9 cellular contexts compared by ENCODE assay signal in genomic region chr2:20578895-20579825, GRCh38.
DNase-seq lines count a peak whose midpoint lies in the region; ATAC-seq and TF ChIP-seq lines count a peak whose summit lies in the region.
"Had no signal": no experiment of that assay in that cellular context is flagged by ENCODE, and none has a peak within 500 bp of the region (broad histone marks: within the 10 kb centered on the region; RNA-seq: fewer than 3 reads in every experiment).

No MANE protein-coding gene starts in this region.

- H3K36me3 ChIP-seq in Peyer's patch = no peaks in the 10 kb centered on the region

- ATAC-seq in activated CD8-positive, alpha-beta T cell treated with anti-CD3 and anti-CD28 coated beads for 36 hours = no peak
- ATAC-seq in activated CD8-positive, alpha-beta T cell treated with anti-CD3 and anti-CD28 coated beads, Interleukin-2, amount 10 ng/mL, durations not matched to agents 7 days and 5 days = no peak
- ATAC-seq in HG02973 (IDR thresholded peaks at IDR 0.05; ENCODE audit: unreplicated experiment) = peak; percentile 62

- DNase-seq in activated CD8-positive, alpha-beta T cell treated with anti-CD3 and anti-CD28 coated beads for 36 hours = no peak
- no peak for DNase-seq in activated CD8-positive, alpha-beta T cell treated with anti-CD3 and anti-CD28 coated beads, Interleukin-2, amount 10 ng/mL, durations not matched to agents 7 days and 5 days
- DNase-seq in Peyer's patch (peak in 2 of 3 donors; percentile 56 to 80), epithelial cell of proximal tubule (ENCODE audit: low read depth) (peak; percentile 89), mucosa of gallbladder (ENCODE audit: low spot score) (peak; percentile 79), NOMO-1 treated with DMSO at 0.1 percent for 48 hours (lab: John Stamatoyannopoulos, UW; ENCODE audit: unreplicated experiment) (no peak)
- no peak for DNase-seq in activated CD4-positive, alpha-beta T cell treated with anti-CD3 and anti-CD28 coated beads, Interleukin-2, amount 10 ng/mL, durations not matched to agents 24 days and 14 days
- DNase-seq: CD4-positive, CD25-positive, alpha-beta regulatory T cell had no signal

- TF ChIP-seq POLR2A in Peyer's patch (IDR thresholded peaks at IDR 0.05) = no peak

- peaks cover 8% of the 10 kb centered on the region for H3K36me3 Mint-ChIP-seq in activated CD8-positive, alpha-beta T cell treated with anti-CD3 and anti-CD28 coated beads for 36 hours (ENCODE audit: low read depth)
- peaks cover 15% of the 10 kb centered on the region for H3K36me3 Mint-ChIP-seq in activated CD8-positive, alpha-beta T cell treated with anti-CD3 and anti-CD28 coated beads, Interleukin-2, amount 10 ng/mL, durations not matched to agents 7 days and 5 days (ENCODE audit: low read depth)
- no peaks in the 10 kb centered on the region for H3K36me3 Mint-ChIP-seq in activated CD4-positive, alpha-beta T cell treated with anti-CD3 and anti-CD28 coated beads, Interleukin-2, amount 10 ng/mL, durations not matched to agents 24 days and 14 days (ENCODE audit: low read depth)

- H3K27me3 ChIP-seq in Peyer's patch = no peaks in the 10 kb centered on the region

- TF ChIP-seq CTCF in activated CD8-positive, alpha-beta T cell treated with anti-CD3 and anti-CD28 coated beads for 36 hours (IDR thresholded peaks at IDR 0.05) = no peak
- no peak for TF ChIP-seq CTCF in Peyer's patch (IDR thresholded peaks at IDR 0.05)
- TF ChIP-seq CTCF in epithelial cell of proximal tubule (conservative IDR thresholded peaks at IDR 0.05; ENCODE audit: low read depth, low read length) = no peak

- peak overlapping the region; percentile 41 to 75 (median 66) for H3K27ac ChIP-seq in Peyer's patch

- H3K27me3 Mint-ChIP-seq in activated CD8-positive, alpha-beta T cell treated with anti-CD3 and anti-CD28 coated beads for 36 hours = no peaks in the 10 kb centered on the region
- no peaks in the 10 kb centered on the region for H3K27me3 Mint-ChIP-seq in activated CD8-positive, alpha-beta T cell treated with anti-CD3 and anti-CD28 coated beads, Interleukin-2, amount 10 ng/mL, durations not matched to agents 7 days and 5 days (ENCODE audit: low read depth)
- H3K27me3 Mint-ChIP-seq in activated CD4-positive, alpha-beta T cell treated with anti-CD3 and anti-CD28 coated beads, Interleukin-2, amount 10 ng/mL, durations not matched to agents 24 days and 14 days = no peaks in the 10 kb centered on the region
- H3K27me3 Mint-ChIP-seq: CD4-positive, CD25-positive, alpha-beta regulatory T cell had no signal

- peaks cover 26% of the 10 kb centered on the region for H3K4me1 Mint-ChIP-seq in activated CD8-positive, alpha-beta T cell treated with anti-CD3 and anti-CD28 coated beads for 36 hours (ENCODE audit: low read depth)
- peaks cover 32% of the 10 kb centered on the region for H3K4me1 Mint-ChIP-seq in activated CD8-positive, alpha-beta T cell treated with anti-CD3 and anti-CD28 coated beads, Interleukin-2, amount 10 ng/mL, durations not matched to agents 7 days and 5 days (ENCODE audit: low read depth)
- H3K4me1 Mint-ChIP-seq in activated CD4-positive, alpha-beta T cell treated with anti-CD3 and anti-CD28 coated beads, Interleukin-2, amount 10 ng/mL, durations not matched to agents 24 days and 14 days = peaks cover 25% of the 10 kb centered on the region

- H3K4me3 ChIP-seq in Peyer's patch = no peak overlapping the region
- no peak overlapping the region for H3K4me3 ChIP-seq in epithelial cell of proximal tubule (ENCODE audit: low read depth, low read length)

- intact Hi-C loops in activated CD8-positive, alpha-beta T cell treated with anti-CD3 and anti-CD28 coated beads for 36 hours (cut with micrococcal nuclease) = no loop called here
- intact Hi-C loops in activated CD4-positive, alpha-beta T cell treated with anti-CD3 and anti-CD28 coated beads, Interleukin-2, amount 10 ng/mL, durations not matched to agents 24 days and 14 days (cut with micrococcal nuclease) = loop anchor here (5.0 kb wide), 1 partner anchor 122 kb away; no protein-coding TSS in a partner anchor

- POLR2A ChIA-PET in activated CD8-positive, alpha-beta T cell treated with anti-CD3 and anti-CD28 coated beads for 36 hours (lab: Charles Lee) = interaction anchor here (1.4 kb wide), 1 partner anchor 132 kb away, joined by 4 read pairs; the partner anchor contains the start of gene RHOB
- POLR2A ChIA-PET in activated CD8-positive, alpha-beta T cell treated with anti-CD3 and anti-CD28 coated beads, Interleukin-2, amount 10 ng/mL, durations not matched to agents 7 days and 5 days (lab: Charles Lee) = interaction anchor here (0.8 kb wide), 1 partner anchor 20 kb away, joined by 3 read pairs; no protein-coding TSS in a partner anchor

- H3K9me3 Mint-ChIP-seq in activated CD8-positive, alpha-beta T cell treated with anti-CD3 and anti-CD28 coated beads for 36 hours = no peaks in the 10 kb centered on the region
- peaks cover 3% of the 10 kb centered on the region for H3K9me3 Mint-ChIP-seq in activated CD8-positive, alpha-beta T cell treated with anti-CD3 and anti-CD28 coated beads, Interleukin-2, amount 10 ng/mL, durations not matched to agents 7 days and 5 days (ENCODE audit: insufficient read depth)
- peaks cover 7% of the 10 kb centered on the region for H3K9me3 Mint-ChIP-seq in activated CD4-positive, alpha-beta T cell treated with anti-CD3 and anti-CD28 coated beads, Interleukin-2, amount 10 ng/mL, durations not matched to agents 24 days and 14 days
- H3K9me3 Mint-ChIP-seq: CD4-positive, CD25-positive, alpha-beta regulatory T cell had no signal

- no peak overlapping the region for H3K4me3 Mint-ChIP-seq in activated CD8-positive, alpha-beta T cell treated with anti-CD3 and anti-CD28 coated beads for 36 hours
- H3K4me3 Mint-ChIP-seq in activated CD8-positive, alpha-beta T cell treated with anti-CD3 and anti-CD28 coated beads, Interleukin-2, amount 10 ng/mL, durations not matched to agents 7 days and 5 days = no peak overlapping the region
- H3K4me3 Mint-ChIP-seq in activated CD4-positive, alpha-beta T cell treated with anti-CD3 and anti-CD28 coated beads, Interleukin-2, amount 10 ng/mL, durations not matched to agents 24 days and 14 days = no peak overlapping the region

- CTCF ChIA-PET in activated CD8-positive, alpha-beta T cell treated with anti-CD3 and anti-CD28 coated beads for 36 hours (lab: Charles Lee) = no interaction called here
- CTCF ChIA-PET in activated CD8-positive, alpha-beta T cell treated with anti-CD3 and anti-CD28 coated beads, Interleukin-2, amount 10 ng/mL, durations not matched to agents 7 days and 5 days (lab: Charles Lee) = no interaction called here

- peak overlapping the region; percentile 34 for H3K27ac Mint-ChIP-seq in activated CD8-positive, alpha-beta T cell treated with anti-CD3 and anti-CD28 coated beads for 36 hours
- no peak overlapping the region for H3K27ac Mint-ChIP-seq in activated CD8-positive, alpha-beta T cell treated with anti-CD3 and anti-CD28 coated beads, Interleukin-2, amount 10 ng/mL, durations not matched to agents 7 days and 5 days
- H3K27ac Mint-ChIP-seq in activated CD4-positive, alpha-beta T cell treated with anti-CD3 and anti-CD28 coated beads, Interleukin-2, amount 10 ng/mL, durations not matched to agents 24 days and 14 days = no peak overlapping the region

- peaks cover 0 to 5% (median 0%) of the 10 kb centered on the region in 4 donors for H3K9me3 ChIP-seq in Peyer's patch

- peaks cover 0 to 21% (median 10%) of the 10 kb centered on the region in 4 donors for H3K4me1 ChIP-seq in Peyer's patch

Comparison
In these comparisons a context has a peak if more than half of its experiments do, and no peak if none do; other contexts are left out.
1. DNase-seq: peak in Peyer's patch (2 of 3), epithelial cell of proximal tubule (single experiment) and mucosa of gallbladder (single experiment); none in activated CD8-positive, alpha-beta T cell treated with anti-CD3 and anti-CD28 coated beads for 36 hours (single experiment), activated CD8-positive, alpha-beta T cell treated with anti-CD3 and anti-CD28 coated beads, Interleukin-2, amount 10 ng/mL, durations not matched to agents 7 days and 5 days (single experiment), activated CD4-positive, alpha-beta T cell treated with anti-CD3 and anti-CD28 coated beads, Interleukin-2, amount 10 ng/mL, durations not matched to agents 24 days and 14 days (single experiment) and NOMO-1 treated with DMSO at 0.1 percent for 48 hours (single experiment).